In genomic region chr1:248622491-248623106, GRCh38 we compare ENCODE assay signal across 8 cellular contexts. TPM values are rescaled to one million over a fixed set of nuclear protein-coding genes. Genes with fewer than 3 reads are reported as not detected.
DNase-seq lines count a peak whose midpoint lies in the region; ATAC-seq and TF ChIP-seq lines count a peak whose summit lies in the region.

No MANE protein-coding gene starts in this region.

- H3K27ac ChIP-seq in RWPE2 (ENCODE audit: poor library complexity, severe bottlenecking) (no peak overlapping the region), gastroesophageal sphincter (no peak overlapping the region), testis (no peak overlapping the region)

- DNase-seq in NCI-H82 (lab: John Stamatoyannopoulos, UW) = peak; percentile 69
- DNase-seq in NCI-H82 treated with DMSO at 0.1 percent for 48 hours (lab: John Stamatoyannopoulos, UW; ENCODE audit: unreplicated experiment) = no peak
- DNase-seq in HPDE6-E6E7 (ENCODE audit: extremely low spot score) = peak; percentile 22
- no peak for DNase-seq in RWPE2 (ENCODE audit: low spot score)
- no peak for DNase-seq in testis
- no peak for DNase-seq in iPS-NIHi11 (ENCODE audit: low spot score)

- WGBS in gastroesophageal sphincter (ENCODE audit: low coverage in 1 of 2), 2 donors = 41 to 63% methylated on average over 5 of the region's 5 CpGs
- 55 to 64% methylated on average over 5 of the region's 5 CpGs for WGBS in testis, 2 donors

- H3K4me3 ChIP-seq in RWPE2 (ENCODE audit: severe bottlenecking) = no peak overlapping the region
- no peak overlapping the region for H3K4me3 ChIP-seq in gastroesophageal sphincter
- H3K4me3 ChIP-seq in testis = no peak overlapping the region

- H3K36me3 ChIP-seq in RWPE2 (ENCODE audit: low read depth) = no peaks in the 10 kb centered on the region
- no peaks in the 10 kb centered on the region for H3K36me3 ChIP-seq in gastroesophageal sphincter
- H3K36me3 ChIP-seq in testis (ENCODE audit: low read depth, missing control alignments) = no peaks in the 10 kb centered on the region

- H3K4me1 ChIP-seq in RWPE2 (ENCODE audit: insufficient read depth, poor library complexity, severe bottlenecking) = no peaks in the 10 kb centered on the region
- no peaks in the 10 kb centered on the region for H3K4me1 ChIP-seq in gastroesophageal sphincter
- H3K4me1 ChIP-seq in testis = no peaks in the 10 kb centered on the region

- no peaks in the 10 kb centered on the region for H3K9me3 ChIP-seq in RWPE2 (ENCODE audit: severe bottlenecking)
- H3K9me3 ChIP-seq in gastroesophageal sphincter = no peaks in the 10 kb centered on the region
- no peaks in the 10 kb centered on the region for H3K9me3 ChIP-seq in testis

- peak; percentile 88 for ATAC-seq in GM21367 (IDR thresholded peaks at IDR 0.05; ENCODE audit: unreplicated experiment)
- ATAC-seq in RWPE2 (ENCODE audit: low read depth) = no peak
- ATAC-seq in gastroesophageal sphincter = no peak

- TF ChIP-seq POLR2A in gastroesophageal sphincter (IDR thresholded peaks at IDR 0.05) (no peak), testis (IDR thresholded peaks at IDR 0.05) (no peak)

- peak; percentile 42 for TF ChIP-seq CTCF in RWPE2 (IDR thresholded peaks at IDR 0.05; ENCODE audit: poor library complexity, severe bottlenecking)
- peak; percentile 6 to 44 (median 30) for TF ChIP-seq CTCF in gastroesophageal sphincter (IDR thresholded peaks at IDR 0.05)
- TF ChIP-seq CTCF in testis (IDR thresholded peaks at IDR 0.05) = peak in 2 of 3 experiments; percentile 25 to 49

- no peak for TF ChIP-seq EP300 in gastroesophageal sphincter (IDR thresholded peaks at IDR 0.05)

- no peaks in the 10 kb centered on the region for H3K27me3 ChIP-seq in RWPE2 (ENCODE audit: insufficient read depth, poor library complexity, severe bottlenecking)
- no peaks in the 10 kb centered on the region for H3K27me3 ChIP-seq in gastroesophageal sphincter
- H3K27me3 ChIP-seq in testis = no peaks in the 10 kb centered on the region

- intact Hi-C loops in testis (cut with DNase I; ENCODE audit: low total_unique reads) = no loop called here

RNA-seq across cellular contexts. Expression of gene OR2T11, which starts 12.3 kb away (rescaled TPM):
- total RNA-seq in gastroesophageal sphincter (not detected), testis (not detected)
- not detected for polyA plus RNA-seq in testis (ENCODE audit: insufficient read depth, low read depth, low replicate concordance)

RNA-seq across cellular contexts. Expression of gene OR2T35, which starts 22.5 kb away (rescaled TPM):
- total RNA-seq in gastroesophageal sphincter = not detected
- not detected for total RNA-seq in testis
- polyA plus RNA-seq in testis (ENCODE audit: insufficient read depth, low read depth, low replicate concordance) = not detected

RNA-seq across cellular contexts. Expression of gene OR2T10, which starts 25.1 kb away (rescaled TPM):
- total RNA-seq in gastroesophageal sphincter (not detected), testis (not detected)
- polyA plus RNA-seq in testis (ENCODE audit: insufficient read depth, low read depth, low replicate concordance) = not detected

RNA-seq across cellular contexts. Expression of gene OR2T27, which starts 32.7 kb away (rescaled TPM):
- total RNA-seq in gastroesophageal sphincter = not detected
- not detected for total RNA-seq in testis
- not detected for polyA plus RNA-seq in testis (ENCODE audit: insufficient read depth, low read depth, low replicate concordance)

RNA-seq across cellular contexts. Expression of gene OR2T34, which starts 48.0 kb away (rescaled TPM):
- total RNA-seq in gastroesophageal sphincter = not detected
- total RNA-seq in testis = not detected
- polyA plus RNA-seq in testis (ENCODE audit: insufficient read depth, low read depth, low replicate concordance) = not detected

Comparison
In these comparisons a context has a peak if more than half of its experiments do, and no peak if none do; other contexts are left out.
1. DNase-seq: peak in NCI-H82 (single experiment) and HPDE6-E6E7 (single experiment); none in NCI-H82 treated with DMSO at 0.1 percent for 48 hours (single experiment), RWPE2 (single experiment), testis (single experiment) and iPS-NIHi11 (single experiment).
2. Peak in every context shown above with its lines, with median percentiles within 50 percentile points of each other: CTCF ChIP-seq.